In the genomic region with DNA sequence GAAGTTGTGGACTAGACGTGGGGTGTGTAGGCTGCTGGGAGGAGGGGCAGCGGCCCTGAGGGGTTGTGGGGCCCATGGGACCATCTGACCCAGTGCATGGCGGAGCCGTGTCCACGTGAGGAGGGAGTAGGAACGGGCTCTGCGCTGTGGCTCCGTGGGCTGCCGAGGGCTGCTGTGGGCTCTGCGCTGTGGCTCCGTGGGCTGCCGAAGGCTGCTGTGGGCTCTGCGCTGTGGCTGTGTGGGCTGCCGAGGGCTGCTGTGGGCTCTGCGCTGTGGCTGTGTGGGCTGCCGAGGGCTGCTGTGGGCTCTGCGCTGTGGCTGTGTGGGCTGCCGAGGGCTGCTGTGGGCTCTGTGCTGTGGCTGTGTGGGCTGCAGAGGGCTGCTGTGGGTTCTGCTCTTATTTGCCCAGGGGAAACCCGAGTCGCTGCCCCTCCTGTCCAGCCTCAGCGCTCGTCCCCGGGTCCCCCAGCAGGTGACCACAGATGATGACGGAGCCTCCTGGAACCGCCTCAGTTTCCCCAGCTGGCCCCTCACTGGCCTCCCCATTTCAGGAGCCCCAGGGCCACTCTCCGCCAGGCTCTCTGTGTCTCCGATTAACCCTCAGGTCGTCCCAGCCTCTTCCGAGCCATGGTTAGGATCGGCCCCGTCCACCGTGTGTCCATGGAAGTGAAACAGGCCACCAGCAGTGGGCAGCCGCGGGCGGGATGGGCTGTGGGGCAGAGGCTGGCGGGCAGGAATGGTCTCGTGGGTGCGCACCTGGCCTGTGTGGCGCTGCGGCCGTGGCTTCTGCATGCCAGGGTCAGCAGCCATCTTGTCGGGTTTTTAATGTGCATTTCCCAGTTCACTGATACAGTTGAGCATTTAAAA, we compare ENCODE assay signal across 1 cellular context.
TF ChIP-seq lines count a peak whose summit lies in the region.

No MANE protein-coding gene starts in this region.

TF ChIP-seq in K562, 482 proteins besides CTCF, POLR2A, EP300 and RAD21:
- TF ChIP-seq YY1 (IDR thresholded peaks at IDR 0.05; ENCODE audit: borderline replicate concordance in 1 of 3, control insufficient read depth in 1 of 3, extremely low read depth in 1 of 3, insufficient read depth in 3 of 3, insufficient read length in 1 of 3, insufficient replicate concordance in 2 of 3, low read depth in 1 of 3, low read length in 2 of 3) = peak in 2 of 3 experiments; percentile 10 to 34
- 0 out of 2 replicates have a peak, but pooled peaks have one; percentile 39 for TF ChIP-seq RBM14 (IDR thresholded peaks at IDR 0.05; ENCODE audit: borderline replicate concordance, insufficient read depth, low read depth, low read length)
- TF ChIP-seq ZNF696 (CRISPR knock-in tag; conservative IDR thresholded peaks at IDR 0.05) = no peak
